36 cellular contexts compared by ENCODE assay signal in the genomic region with DNA sequence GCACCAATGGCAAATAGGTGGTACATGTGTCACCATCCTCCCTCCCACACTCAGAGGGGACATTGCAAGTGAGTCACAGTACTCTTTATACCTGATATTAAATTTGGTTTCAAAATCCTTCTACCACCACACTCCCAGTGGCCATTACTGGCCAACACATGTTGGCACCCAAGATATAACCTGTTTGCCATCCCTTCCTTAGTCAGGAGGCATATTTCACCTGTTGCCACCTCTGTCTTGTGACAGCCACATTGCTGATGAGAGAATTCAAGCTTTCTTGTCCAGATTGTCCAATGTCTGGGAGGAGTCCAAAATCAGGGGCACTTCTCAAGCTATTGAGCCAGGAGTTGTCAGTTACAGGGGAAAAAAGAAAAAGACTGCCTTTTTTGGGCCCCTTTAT.
"Had no signal": no experiment of that assay in that cellular context is flagged by ENCODE, and none has a peak within 500 bp of the region (broad histone marks: within the 10 kb centered on the region; RNA-seq: fewer than 3 reads in every experiment).

No MANE protein-coding gene starts in this region.

- H3K36me3 Mint-ChIP-seq: activated naive CD8-positive, alpha-beta T cell treated with anti-CD3 and anti-CD28 coated beads for 36 hours; T-cell had no signal

- H3K4me3 Mint-ChIP-seq: activated B cell treated with CpG ODN at 0.5 μM for 24 hours; activated CD4-positive, alpha-beta T cell treated with anti-CD3 and anti-CD28 coated beads, Interleukin-2, amount 10 ng/mL, durations not matched to agents 24 days and 14 days; activated CD8-positive, alpha-beta T cell treated with anti-CD3 and anti-CD28 coated beads for 36 hours; activated naive CD8-positive, alpha-beta T cell treated with anti-CD3 and anti-CD28 coated beads for 36 hours; activated T-cell treated with anti-CD3 and anti-CD28 coated beads, Interleukin-2, amount 50 U/mL, for 72 hours; activated T-helper 17 cell treated with anti-CD3 and anti-CD28 coated beads, Interleukin-2, amount 50 U/mL, for 72 hours; central memory CD8-positive, alpha-beta T cell; T-cell had no signal

- H2AFZ ChIP-seq: PC-9 had no signal

- H3K9me3 ChIP-seq: MG63, SJSA1, SK-N-SH had no signal

- H3K4me1 ChIP-seq: SJSA1 had no signal

- H3K4me1 Mint-ChIP-seq: activated B cell treated with CpG ODN at 0.5 μM for 24 hours; activated CD4-positive, alpha-beta T cell treated with anti-CD3 and anti-CD28 coated beads, Interleukin-2, amount 10 ng/mL, durations not matched to agents 24 days and 14 days; activated naive CD8-positive, alpha-beta T cell treated with anti-CD3 and anti-CD28 coated beads for 36 hours; activated T-helper 17 cell treated with anti-CD3 and anti-CD28 coated beads, Interleukin-2, amount 50 U/mL, for 72 hours; central memory CD8-positive, alpha-beta T cell had no signal

- H3K4me3 ChIP-seq: MG63, PC-9, SJSA1 had no signal

- H3K27ac Mint-ChIP-seq: activated B cell treated with CpG ODN at 0.5 μM for 24 hours; activated CD4-positive, alpha-beta T cell treated with anti-CD3 and anti-CD28 coated beads, Interleukin-2, amount 10 ng/mL, durations not matched to agents 24 days and 14 days; activated CD8-positive, alpha-beta T cell treated with anti-CD3 and anti-CD28 coated beads for 36 hours; activated naive CD8-positive, alpha-beta T cell treated with anti-CD3 and anti-CD28 coated beads for 36 hours; activated T-cell treated with anti-CD3 and anti-CD28 coated beads, Interleukin-2, amount 50 U/mL, for 72 hours; activated T-helper 17 cell treated with anti-CD3 and anti-CD28 coated beads, Interleukin-2, amount 50 U/mL, for 72 hours; T-cell had no signal

- H3K27me3 ChIP-seq: brain microvascular endothelial cell, MG63, SJSA1 had no signal

- H3K9me3 Mint-ChIP-seq: activated B cell treated with CpG ODN at 0.5 μM for 24 hours; activated CD4-positive, alpha-beta T cell treated with anti-CD3 and anti-CD28 coated beads, Interleukin-2, amount 10 ng/mL, durations not matched to agents 24 days and 14 days; activated CD8-positive, alpha-beta T cell treated with anti-CD3 and anti-CD28 coated beads for 36 hours; activated naive CD8-positive, alpha-beta T cell treated with anti-CD3 and anti-CD28 coated beads for 36 hours; activated T-cell treated with anti-CD3 and anti-CD28 coated beads, Interleukin-2, amount 50 U/mL, for 72 hours; activated T-helper 17 cell treated with anti-CD3 and anti-CD28 coated beads, Interleukin-2, amount 50 U/mL, for 72 hours; central memory CD8-positive, alpha-beta T cell; T-cell had no signal

- H3K4me2 ChIP-seq: PC-9, SK-N-SH had no signal

- ATAC-seq: activated CD8-positive, alpha-beta T cell treated with anti-CD3 and anti-CD28 coated beads for 36 hours; activated T-cell treated with anti-CD3 and anti-CD28 coated beads, Interleukin-2, amount 50 U/mL, for 72 hours; activated T-helper 17 cell treated with anti-CD3 and anti-CD28 coated beads, Interleukin-2, amount 50 U/mL, for 72 hours; T-cell had no signal

- H3K27ac ChIP-seq: brain microvascular endothelial cell, PC-9, SJSA1, VCaP had no signal

- H3K36me3 ChIP-seq: brain microvascular endothelial cell, MG63 had no signal

- H3K27me3 Mint-ChIP-seq: central memory CD8-positive, alpha-beta T cell had no signal

- H3K9ac ChIP-seq: SK-N-SH had no signal

- DNase-seq: activated B cell treated with CpG ODN at 0.5 μM for 24 hours; activated CD4-positive, alpha-beta T cell treated with anti-CD3 and anti-CD28 coated beads, Interleukin-2, amount 10 ng/mL, durations not matched to agents 24 days and 14 days; activated CD4-positive, alpha-beta T cell treated with anti-CD3 and anti-CD28 coated beads, Interleukin-2, amount 50 U/mL, for 4 hours; activated CD4-positive, CD25-positive, alpha-beta regulatory T cell treated with anti-CD3 and anti-CD28 coated beads, Interleukin-2, amount 50 U/mL, for 72 hours; activated CD8-positive, alpha-beta T cell treated with anti-CD3 and anti-CD28 coated beads for 36 hours; activated effector memory CD4-positive, alpha-beta T cell treated with anti-CD3 and anti-CD28 coated beads, Interleukin-2, amount 50 U/mL, for 16 hours; activated naive CD4-positive, alpha-beta T cell; activated naive CD4-positive, alpha-beta T cell treated with anti-CD3 and anti-CD28 coated beads, Interleukin-2, amount 50 U/mL, for 16 hours; activated naive CD8-positive, alpha-beta T cell treated with anti-CD3 and anti-CD28 coated beads for 36 hours; activated T-cell treated with anti-CD3 and anti-CD28 coated beads, Interleukin-2, amount 50 U/mL, for 1 hour; activated T-cell treated with anti-CD3 and anti-CD28 coated beads, Interleukin-2, amount 50 U/mL, for 72 hours; amniotic stem cell; aorta; brain microvascular endothelial cell; Kasumi-1; KG1; MG63; NCI-H1048; NCI-H1105 treated with DMSO at 0.1 percent for 48 hours; NCI-H1436; NCI-H1694; NCI-H1930; NCI-H2081 treated with DMSO at 0.1 percent for 48 hours; NCI-H226; NCI-H446 treated with DMSO at 0.1 percent for 48 hours; NCI-H524; PC-9; Right ventricle myocardium superior; SK-N-SH; T-cell; T-helper 2 cell; T-helper 9 cell had no signal
